In the genomic region with DNA sequence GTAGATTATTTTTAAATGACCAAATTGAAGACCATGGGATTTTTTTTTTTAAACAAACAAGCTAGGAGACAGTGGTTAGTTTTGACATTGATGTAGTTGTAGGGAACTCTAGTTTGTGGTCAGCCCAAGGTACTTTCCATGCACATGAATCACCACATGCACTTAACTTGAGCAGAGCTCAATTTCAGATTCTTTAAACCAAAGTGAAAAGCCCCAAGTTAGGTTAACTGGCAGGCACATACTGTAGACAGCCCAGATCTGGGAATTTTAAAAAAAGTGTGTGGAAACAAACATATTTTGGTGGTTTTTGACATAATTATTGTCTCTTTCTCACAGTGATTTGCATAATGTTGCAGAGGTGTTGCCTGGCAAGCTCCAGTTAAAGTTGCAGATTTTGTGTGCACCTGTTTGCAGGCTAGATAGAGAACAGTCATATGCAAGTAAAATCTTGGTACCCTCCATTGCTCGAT, we compare ENCODE assay signal across 9 cellular contexts.
A peak's percentile ranks its signal among the peaks of the same experiment; 100 is the strongest.
DNase-seq lines count a peak whose midpoint lies in the region; ATAC-seq and TF ChIP-seq lines count a peak whose summit lies in the region.
"Had no signal": no experiment of that assay in that cellular context is flagged by ENCODE, and none has a peak within 500 bp of the region (broad histone marks: within the 10 kb centered on the region; RNA-seq: fewer than 3 reads in every experiment).

No MANE protein-coding gene starts in this region.

- H3K9me3 ChIP-seq in esophagus squamous epithelium, result peaks cover 0 to 9% (median 0%) of the 10 kb centered on the region in 3 donors
- peaks cover 20% of the 10 kb centered on the region; the same call in 1 of the 2 replicates for H3K9me3 ChIP-seq in OCI-LY7 (ENCODE audit: low read length)

- CTCF ChIA-PET in OCI-LY7 (lab: Charles Lee; ENCODE audit: unreplicated experiment), result no interaction called here

- WGBS in esophagus squamous epithelium, 2 donors, result 76 to 80% methylated on average over 1 of the region's 1 CpG

- H3K4me3 ChIP-seq in NB4 (ENCODE audit: low read depth, low read length) (no peak overlapping the region), esophagus squamous epithelium (no peak overlapping the region), OCI-LY7 (ENCODE audit: low read depth, low read length, poor library complexity, severe bottlenecking) (no peak overlapping the region)
- H3K4me3 ChIP-seq: SK-N-MC had no signal

- TF ChIP-seq CTCF in NB4 (IDR thresholded peaks at IDR 0.05; ENCODE audit: low read depth, low read length), result no peak
- no peak for TF ChIP-seq CTCF in esophagus squamous epithelium (IDR thresholded peaks at IDR 0.05)
- TF ChIP-seq CTCF in OCI-LY7 (conservative IDR thresholded peaks at IDR 0.05; ENCODE audit: low read length), result no peak

- ATAC-seq in GM18519 (IDR thresholded peaks at IDR 0.05; ENCODE audit: low FRiP score, unreplicated experiment) (peak; percentile 73), Right ventricle myocardium inferior (no peak)

- no peak for TF ChIP-seq POLR2A in NB4 (IDR thresholded peaks at IDR 0.05; ENCODE audit: extremely low read depth, insufficient read length)
- TF ChIP-seq POLR2A in esophagus squamous epithelium (IDR thresholded peaks at IDR 0.05), result no peak

- no peak overlapping the region for H3K4me2 ChIP-seq in OCI-LY7 (ENCODE audit: low read length)

- H3K4me1 ChIP-seq in esophagus squamous epithelium (no peaks in the 10 kb centered on the region), OCI-LY7 (ENCODE audit: insufficient read depth, low read length, poor library complexity, severe bottlenecking) (no peaks in the 10 kb centered on the region)

- no peaks in the 10 kb centered on the region for H4K20me1 ChIP-seq in OCI-LY7 (ENCODE audit: insufficient read depth, low read length)

- no peaks in the 10 kb centered on the region for H3K27me3 ChIP-seq in esophagus squamous epithelium

- intact Hi-C loops in esophagus squamous epithelium (cut with DNase I) (no loop called here), OCI-LY7 (cut with micrococcal nuclease; ENCODE audit: unreplicated experiment) (no loop called here), Right ventricle myocardium inferior (cut with DNase I) (no loop called here)

- H3K36me3 ChIP-seq in esophagus squamous epithelium (no peaks in the 10 kb centered on the region), OCI-LY7 (ENCODE audit: insufficient read depth, low read length) (no peaks in the 10 kb centered on the region)

- POLR2A ChIA-PET in OCI-LY7 (lab: Charles Lee), result no interaction called here

- no peaks in the 10 kb centered on the region for H3K79me2 ChIP-seq in OCI-LY7 (ENCODE audit: insufficient read depth, low read depth, low read length)

- 0 out of 2 replicates have a peak, but pooled peaks cover 6% of the 10 kb centered on the region for H3K9me2 ChIP-seq in OCI-LY7 (ENCODE audit: insufficient read depth, low read length)

- H2AFZ ChIP-seq in OCI-LY7 (ENCODE audit: low read length), result no peak overlapping the region

- no peak overlapping the region for H3K27ac ChIP-seq in esophagus squamous epithelium
- no peak overlapping the region for H3K27ac ChIP-seq in OCI-LY7 (ENCODE audit: low read depth, low read length, poor library complexity, severe bottlenecking)
- H3K27ac ChIP-seq: SK-N-MC had no signal

- DNase-seq in HCEC 1CT (peak; percentile 27), NB4 (ENCODE audit: low read depth) (peak; percentile 29), fibroblast of peridontal ligament (ENCODE audit: extremely low read depth) (peak; percentile 76), esophagus squamous epithelium (lab: John Stamatoyannopoulos, UW) (no peak), superior temporal gyrus (ENCODE audit: extremely low spot score) (no peak), OCI-LY7 (ENCODE audit: low spot score) (no peak), Right ventricle myocardium inferior (ENCODE audit: missing footprints) (no peak)

- no TSS peak for BruUV-seq in OCI-LY7 (replicated peaks; lab: Mats Ljungman, UMichigan)

Comparison
In these comparisons a context has a peak if more than half of its experiments do, and no peak if none do; other contexts are left out.
1. DNase-seq: peak in HCEC 1CT (single experiment), NB4 (single experiment) and fibroblast of peridontal ligament (single experiment); none in esophagus squamous epithelium (single experiment), superior temporal gyrus (single experiment), OCI-LY7 (single experiment) and Right ventricle myocardium inferior (single experiment).